24 cellular contexts compared by ENCODE assay signal in the genomic region with DNA sequence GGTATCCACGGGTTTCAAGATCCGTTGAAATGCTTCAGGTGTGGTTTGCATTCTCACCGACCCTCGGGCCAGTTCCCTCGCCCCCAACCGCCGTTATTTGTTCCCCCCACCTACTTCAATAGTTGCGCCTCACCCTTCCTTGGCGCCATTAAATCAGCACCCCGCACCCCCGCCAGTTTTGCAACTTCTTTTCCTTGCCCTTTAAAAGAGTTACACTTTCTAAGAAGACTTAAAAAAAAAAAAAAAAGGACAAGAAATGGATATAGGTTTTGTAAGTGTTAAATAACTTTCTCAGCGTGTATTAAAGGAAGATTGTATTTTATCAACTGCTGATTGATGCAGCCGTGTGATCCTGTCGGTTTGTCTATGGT.
DNase-seq lines count a peak whose midpoint lies in the region; FAIRE-seq and TF ChIP-seq lines count a peak whose summit lies in the region.
"Had no signal": no experiment of that assay in that cellular context is flagged by ENCODE, and none has a peak within 500 bp of the region (broad histone marks: within the 10 kb centered on the region; RNA-seq: fewer than 3 reads in every experiment).

No MANE protein-coding gene starts in this region.

- no peak overlapping the region for H3K4me3 ChIP-seq in Caco-2 (ENCODE audit: low read depth, low read length)
- no peak overlapping the region for H3K4me3 ChIP-seq in astrocyte (ENCODE audit: insufficient read depth, low read depth, low read length)
- peak overlapping the region; percentile 46 to 59 (median 50) for H3K4me3 ChIP-seq in stomach
- no peak overlapping the region for H3K4me3 ChIP-seq in small intestine (ENCODE audit: low read depth in 1 of 2, low read length in 2 of 2)
- H3K4me3 ChIP-seq in tibial nerve: no peak overlapping the region
- H3K4me3 ChIP-seq: BLaER1, SJCRH30 had no signal

- TF ChIP-seq POLR2A in stomach (IDR thresholded peaks at IDR 0.05) (no peak), tibial nerve (IDR thresholded peaks at IDR 0.05) (no peak)

- no peaks in the 10 kb centered on the region for H3K9me3 Mint-ChIP-seq in Caco-2 (ENCODE audit: unreplicated experiment)
- no peaks in the 10 kb centered on the region for H3K9me3 Mint-ChIP-seq in astrocyte (ENCODE audit: unreplicated experiment)
- H3K9me3 Mint-ChIP-seq in nephron: no peaks in the 10 kb centered on the region
- H3K9me3 Mint-ChIP-seq: IgD-negative memory B cell had no signal

- no peaks in the 10 kb centered on the region for H3K36me3 Mint-ChIP-seq in Caco-2 (ENCODE audit: insufficient read depth, unreplicated experiment)
- no peaks in the 10 kb centered on the region for H3K36me3 Mint-ChIP-seq in astrocyte (ENCODE audit: low read depth, unreplicated experiment)
- H3K36me3 Mint-ChIP-seq in nephron (ENCODE audit: low read depth): no peaks in the 10 kb centered on the region
- H3K36me3 Mint-ChIP-seq: CD4-positive, alpha-beta memory T cell; IgD-negative memory B cell had no signal

- CTCF ChIA-PET in Caco-2 (lab: Charles Lee): no interaction called here

- H3K4me3 Mint-ChIP-seq in Caco-2 (ENCODE audit: unreplicated experiment) (peak overlapping the region; percentile 63), astrocyte (ENCODE audit: unreplicated experiment) (no peak overlapping the region), nephron (peak overlapping the region; percentile 77 to 83 (median 77))
- H3K4me3 Mint-ChIP-seq: IgD-negative memory B cell had no signal

- H3K27ac Mint-ChIP-seq in Caco-2 (ENCODE audit: unreplicated experiment) (no peak overlapping the region), astrocyte (ENCODE audit: unreplicated experiment) (peak overlapping the region; percentile 66), nephron (no peak overlapping the region)
- H3K27ac Mint-ChIP-seq: CD4-positive, alpha-beta memory T cell; IgD-negative memory B cell had no signal

- H3K27me3 ChIP-seq in Caco-2 (replicated peaks; ENCODE audit: control insufficient read depth, insufficient read depth, low read length) (peaks cover 3% of the 10 kb centered on the region; the same call in 1 of the 2 replicates), astrocyte (ENCODE audit: insufficient read depth, low read length) (peaks cover 87% of the 10 kb centered on the region), stomach (peaks cover 0 to 59% (median 36%) of the 10 kb centered on the region in 3 donors), small intestine (ENCODE audit: control insufficient read depth in 2 of 2, insufficient read depth in 2 of 2, low read length in 2 of 2) (peaks cover 5 to 38% of the 10 kb centered on the region in 2 donors), tibial nerve (peaks cover 0 to 14% of the 10 kb centered on the region in 2 donors)
- H3K27me3 ChIP-seq: SJCRH30 had no signal

- H3K36me3 ChIP-seq in Caco-2 (ENCODE audit: control insufficient read depth, insufficient read depth, low read length) (no peaks in the 10 kb centered on the region), astrocyte (ENCODE audit: insufficient read depth, low read length) (no peaks in the 10 kb centered on the region), stomach (no peaks in the 10 kb centered on the region), small intestine (ENCODE audit: control insufficient read depth in 2 of 2, insufficient read depth in 2 of 2, low read length in 2 of 2) (no peaks in the 10 kb centered on the region), tibial nerve (no peaks in the 10 kb centered on the region)
- H3K36me3 ChIP-seq: BLaER1, SJCRH30 had no signal

- H3K4me1 Mint-ChIP-seq in Caco-2 (ENCODE audit: low read depth, unreplicated experiment) (peaks cover 22% of the 10 kb centered on the region), astrocyte (ENCODE audit: low read depth, unreplicated experiment) (no peaks in the 10 kb centered on the region), nephron (peaks cover 13% of the 10 kb centered on the region)
- H3K4me1 Mint-ChIP-seq: IgD-negative memory B cell had no signal

- H3K79me2 ChIP-seq in astrocyte (ENCODE audit: insufficient read depth, low read length): no peaks in the 10 kb centered on the region

- H2AFZ ChIP-seq in astrocyte (ENCODE audit: low read depth, low read length): peak overlapping the region; percentile 67

- WGBS in stomach, 5 donors: 7 to 29% (median 17%) methylated on average over 14 of the region's 14 CpGs
- WGBS in small intestine, 3 donors: 5 to 9% (median 9%) methylated on average over 14 of the region's 14 CpGs
- WGBS in tibial nerve, 2 donors: 54 to 59% methylated on average over 14 of the region's 14 CpGs

- H3K9ac ChIP-seq in astrocyte (ENCODE audit: low read length): no peak overlapping the region
- H3K9ac ChIP-seq: BLaER1 had no signal

- H3K4me1 ChIP-seq in Caco-2 (no peaks in the 10 kb centered on the region), astrocyte (ENCODE audit: insufficient read depth, low read length) (no peaks in the 10 kb centered on the region), stomach (peaks cover 7 to 52% (median 36%) of the 10 kb centered on the region in 4 donors), small intestine (ENCODE audit: control insufficient read depth in 2 of 2, insufficient read depth in 1 of 2, low read depth in 1 of 2, low read length in 1 of 2) (peaks cover 0 to 3% of the 10 kb centered on the region in 2 donors), tibial nerve (peaks cover 0 to 25% (median 2%) of the 10 kb centered on the region in 4 donors)
- H3K4me1 ChIP-seq: BLaER1 had no signal

- TF ChIP-seq EP300 in stomach (IDR thresholded peaks at IDR 0.05) (no peak), tibial nerve (IDR thresholded peaks at IDR 0.05) (no peak)

- H3K27ac ChIP-seq in astrocyte (ENCODE audit: low read depth, low read length) (no peak overlapping the region), stomach (peak overlapping the region; percentile 51 to 87 (median 85)), small intestine (ENCODE audit: low read depth in 1 of 2, low read length in 1 of 2) (no peak overlapping the region), tibial nerve (peak overlapping the region in 2 of 4 donors; percentile 81 to 91)
- H3K27ac ChIP-seq: BLaER1, SJCRH30 had no signal

- no TSS peak for BruUV-seq in Caco-2 (replicated peaks; lab: Mats Ljungman, UMichigan)

- no peaks in the 10 kb centered on the region for H4K20me1 ChIP-seq in astrocyte (ENCODE audit: insufficient read depth, low read length)

- FAIRE-seq in astrocyte (lab: Jason Lieb, UNC) (no peak), small intestine (lab: Jason Lieb, UNC) (no peak)
- FAIRE-seq: A204.1, G401.6, GM18507, RCC 7860 had no signal

- H3K4me2 ChIP-seq in astrocyte (ENCODE audit: low read length): peak overlapping the region; percentile 83
- H3K4me2 ChIP-seq: BLaER1 had no signal

- DNase-seq in Caco-2 (no peak), astrocyte (ENCODE audit: low read depth) (no peak), stomach (no peak), small intestine (no peak), tibial nerve (ENCODE audit: low spot score in 2 of 2) (no peak)
- DNase-seq in activated CD8-positive, alpha-beta memory T cell treated with anti-CD3 and anti-CD28 coated beads, Interleukin-2, amount 50 U/mL, for 4 hours: no peak
- DNase-seq: CD4-positive, alpha-beta memory T cell; DMS153; GOT3; Karpas-422; MV-4-11; NCI-H1105 treated with DMSO at 0.1 percent for 48 hours; NCI-H1694 treated with DMSO at 0.1 percent for 48 hours; NCI-H2081 treated with DMSO at 0.1 percent for 48 hours; NCI-H446; OCI-M1; SJCRH30 had no signal

- TF ChIP-seq CTCF in Caco-2 (IDR thresholded peaks at IDR 0.05; ENCODE audit: insufficient read depth in 1 of 2, low read depth in 1 of 2, low read length in 1 of 2, severe bottlenecking in 1 of 2, unreplicated experiment in 1 of 2) (no peak), astrocyte (IDR thresholded peaks at IDR 0.05; ENCODE audit: insufficient read depth, low read depth, low read length) (no peak), nephron (IDR thresholded peaks at IDR 0.05; ENCODE audit: unreplicated experiment in 3 of 3) (no peak), stomach (IDR thresholded peaks at IDR 0.05) (no peak), tibial nerve (IDR thresholded peaks at IDR 0.05) (no peak)

- peaks cover 24% of the 10 kb centered on the region for H3K27me3 Mint-ChIP-seq in Caco-2 (ENCODE audit: insufficient read depth, unreplicated experiment)
- peaks cover 92% of the 10 kb centered on the region for H3K27me3 Mint-ChIP-seq in astrocyte (ENCODE audit: low read depth, unreplicated experiment)
- peaks cover 100% of the 10 kb centered on the region for H3K27me3 Mint-ChIP-seq in nephron (ENCODE audit: low read depth)

- intact Hi-C loops in Caco-2 (cut with micrococcal nuclease; ENCODE audit: unreplicated experiment): no loop called here
- intact Hi-C loops in stomach (cut with DNase I; ENCODE audit: low total_unique reads): no loop called here

- POLR2A ChIA-PET in Caco-2 (lab: Charles Lee): no interaction called here

- H3K9me3 ChIP-seq in Caco-2 (no peaks in the 10 kb centered on the region), astrocyte (ENCODE audit: insufficient read depth, low read depth, low read length) (no peaks in the 10 kb centered on the region), stomach (no peaks in the 10 kb centered on the region), small intestine (ENCODE audit: control insufficient read depth, low read depth) (no peaks in the 10 kb centered on the region), tibial nerve (no peaks in the 10 kb centered on the region)
- H3K9me3 ChIP-seq: SJCRH30 had no signal

Comparison
In these comparisons a context has a peak if more than half of its experiments do, and no peak if none do; other contexts are left out.
1. H3K4me3 ChIP-seq: peak in stomach (4 of 4); none in Caco-2 (single experiment), astrocyte (single experiment), small intestine (0 of 2) and tibial nerve (0 of 4).
2. H3K27ac ChIP-seq: peak in stomach (5 of 5); none in astrocyte (single experiment) and small intestine (0 of 2).